In the genomic region with DNA sequence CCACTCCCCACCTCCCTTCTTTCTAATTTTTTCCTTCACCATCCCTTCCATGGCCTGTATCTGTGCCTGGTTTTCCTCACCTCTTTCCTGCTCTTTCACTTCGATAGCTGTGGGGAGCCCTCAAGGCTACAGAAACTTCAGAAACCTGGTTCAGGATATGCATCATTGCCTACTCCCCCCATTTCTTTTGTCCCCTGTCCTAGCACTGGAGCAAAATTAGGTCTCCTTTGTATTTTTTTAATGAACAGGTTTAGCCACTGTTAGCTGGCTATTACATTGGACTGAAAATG, we compare ENCODE assay signal across 14 cellular contexts.
DNase-seq lines count a peak whose midpoint lies in the region; ATAC-seq and TF ChIP-seq lines count a peak whose summit lies in the region.
"Had no signal": no experiment of that assay in that cellular context is flagged by ENCODE, and none has a peak within 500 bp of the region (broad histone marks: within the 10 kb centered on the region; RNA-seq: fewer than 3 reads in every experiment).

No MANE protein-coding gene starts in this region.

- CTCF ChIA-PET in A673 (lab: Charles Lee) = no interaction called here

- H3K27me3 ChIP-seq in A673 (replicated peaks; ENCODE audit: insufficient read depth, low read depth, low read length, poor library complexity) = no peaks in the 10 kb centered on the region
- H3K27me3 ChIP-seq in heart right ventricle = no peaks in the 10 kb centered on the region

- H3K4me1 ChIP-seq in A673 (ENCODE audit: insufficient read depth, low read length, poor library complexity, severe bottlenecking) = peaks cover 51% of the 10 kb centered on the region
- peaks cover 0 to 5% (median 0%) of the 10 kb centered on the region in 9 donors for H3K4me1 ChIP-seq in heart right ventricle

- POLR2A ChIA-PET in A673 (lab: Charles Lee; ENCODE audit: low non-redundant PET) = no interaction called here

- H3K27ac Mint-ChIP-seq in nephron progenitor cell = peak overlapping the region; percentile 68
- H3K27ac Mint-ChIP-seq: B cell; CD4-positive, alpha-beta T cell; GM23338 had no signal

- no peaks in the 10 kb centered on the region for H3K9me3 ChIP-seq in A673 (ENCODE audit: low read depth, low read length, poor library complexity, severe bottlenecking)
- no peaks in the 10 kb centered on the region for H3K9me3 ChIP-seq in heart right ventricle

- H3K36me3 Mint-ChIP-seq in nephron progenitor cell (ENCODE audit: low read depth) = peaks cover 9% of the 10 kb centered on the region

- TF ChIP-seq CTCF in A673 (conservative IDR thresholded peaks at IDR 0.05; ENCODE audit: low read depth, low read length) (no peak), nephron progenitor cell (IDR thresholded peaks at IDR 0.05) (no peak), heart right ventricle (IDR thresholded peaks at IDR 0.05) (no peak)

- BruUV-seq in A673 (replicated peaks; lab: Mats Ljungman, UMichigan) = no TSS peak

- intact Hi-C loops in A673 (cut with micrococcal nuclease; ENCODE audit: unreplicated experiment) = no loop called here
- intact Hi-C loops in heart right ventricle (cut with DNase I) = no loop called here

- WGBS in heart right ventricle, 2 donors = 56 to 63% methylated on average over 1 of the region's 1 CpG

- no peaks in the 10 kb centered on the region for H3K36me3 ChIP-seq in A673 (ENCODE audit: insufficient read depth, low read length, poor library complexity, severe bottlenecking)
- no peaks in the 10 kb centered on the region for H3K36me3 ChIP-seq in heart right ventricle

- no peak overlapping the region for H3K4me3 ChIP-seq in A673 (ENCODE audit: low read depth, low read length, poor library complexity, severe bottlenecking)
- no peak overlapping the region for H3K4me3 ChIP-seq in heart right ventricle
- H3K4me3 ChIP-seq: GM23338 had no signal

- peaks cover 31% of the 10 kb centered on the region for H3K4me1 Mint-ChIP-seq in nephron progenitor cell
- H3K4me1 Mint-ChIP-seq: B cell had no signal

- H3K4me3 Mint-ChIP-seq in nephron progenitor cell = no peak overlapping the region
- H3K4me3 Mint-ChIP-seq: B cell; CD4-positive, alpha-beta T cell; GM23338 had no signal

- DNase-seq in A673 (ENCODE audit: low spot score) (no peak), NCI-H1417 (lab: John Stamatoyannopoulos, UW) (peak in 2 of 3 experiments; percentile 66 to 90), OCI-M1 (lab: John Stamatoyannopoulos, UW) (peak; percentile 30), nephron progenitor cell (no peak), heart right ventricle (no peak), D341Med (ENCODE audit: low spot score) (no peak)
- DNase-seq in activated CD8-positive, alpha-beta memory T cell treated with anti-CD3 and anti-CD28 coated beads for 24 hours = no peak
- DNase-seq: C1 segment of cervical spinal cord; CD4-positive, alpha-beta T cell; DND-41; GDM1; H7 had no signal

- no peak for ATAC-seq in heart right ventricle
- ATAC-seq: GM23338 had no signal

- H3K27me3 Mint-ChIP-seq in nephron progenitor cell (ENCODE audit: low read depth, poor library complexity) = no peaks in the 10 kb centered on the region

- H3K27ac ChIP-seq in A673 (ENCODE audit: low read depth, low read length, poor library complexity, severe bottlenecking) = peak overlapping the region; percentile 9
- no peak overlapping the region for H3K27ac ChIP-seq in heart right ventricle

- H3K9me3 Mint-ChIP-seq in nephron progenitor cell = peaks cover 14% of the 10 kb centered on the region
- H3K9me3 Mint-ChIP-seq: CD4-positive, alpha-beta T cell; GM23338 had no signal

Comparison
In these comparisons a context has a peak if more than half of its experiments do, and no peak if none do; other contexts are left out.
1. DNase-seq: peak in NCI-H1417 (2 of 3) and OCI-M1 (single experiment); none in A673 (single experiment), nephron progenitor cell (single experiment), heart right ventricle (0 of 2), D341Med (single experiment) and activated CD8-positive, alpha-beta memory T cell treated with anti-CD3 and anti-CD28 coated beads for 24 hours (single experiment).